ENCODE assay signal across 20 cellular contexts in genomic region chr1:205521646-205522150, GRCh38. TPM values are rescaled to one million over a fixed set of nuclear protein-coding genes. Genes with fewer than 3 reads are reported as not detected.
DNase-seq lines count a peak whose midpoint lies in the region; ATAC-seq, FAIRE-seq and TF ChIP-seq lines count a peak whose summit lies in the region.
"Had no signal": no experiment of that assay in that cellular context is flagged by ENCODE, and none has a peak within 500 bp of the region (broad histone marks: within the 10 kb centered on the region; RNA-seq: fewer than 3 reads in every experiment).

No MANE protein-coding gene starts in this region.

- H3K4me2 ChIP-seq in neuronal stem cell (ENCODE audit: insufficient read depth, low read length, poor library complexity, severe bottlenecking): no peak overlapping the region
- H3K4me2 ChIP-seq: KMS-11 had no signal

- H3K14ac ChIP-seq in neuronal stem cell (ENCODE audit: low read length): no peak overlapping the region

- H3K27ac Mint-ChIP-seq in mesothelial cell of epicardium: no peak overlapping the region
- H3K27ac Mint-ChIP-seq: B cell, HFFc6 had no signal

- no peaks in the 10 kb centered on the region for H3K9me3 ChIP-seq in neuronal stem cell (replicated peaks in 1 of 2; ENCODE audit: control insufficient read depth in 2 of 2, insufficient read depth in 1 of 2, low read depth in 1 of 2, low read length in 2 of 2)

- H3K18ac ChIP-seq in neuronal stem cell (ENCODE audit: low read length): peak overlapping the region; percentile 83

- no peak overlapping the region for H3K4ac ChIP-seq in neuronal stem cell (ENCODE audit: low read length)

- H3K36me3 ChIP-seq in neuronal stem cell (replicated peaks in 1 of 2; ENCODE audit: control insufficient read depth in 2 of 2, insufficient read depth in 2 of 2, low read length in 2 of 2): peaks cover 0 to 8% of the 10 kb centered on the region in 2 donors

- H2BK15ac ChIP-seq in neuronal stem cell (ENCODE audit: low read length): peak overlapping the region; percentile 26

- peaks cover 0 to 18% of the 10 kb centered on the region in 2 donors for H3K4me1 ChIP-seq in neuronal stem cell (ENCODE audit: control insufficient read depth in 2 of 2, insufficient read depth in 1 of 2, low read depth in 1 of 2, low read length in 2 of 2)

- no peak for TF ChIP-seq CTCF in D721Med (IDR thresholded peaks at IDR 0.05; ENCODE audit: insufficient read depth, missing control alignments)
- no peak for TF ChIP-seq CTCF in mesothelial cell of epicardium (IDR thresholded peaks at IDR 0.05; ENCODE audit: unreplicated experiment)

- peaks cover 0 to 35% (median 0%) of the 10 kb centered on the region in 3 experiments for H3K27me3 ChIP-seq in neuronal stem cell (ENCODE audit: control insufficient read depth in 3 of 3, insufficient read depth in 3 of 3, low read depth in 1 of 3, low read length in 3 of 3)

- H3K27me3 Mint-ChIP-seq in mesothelial cell of epicardium (ENCODE audit: low read depth): no peaks in the 10 kb centered on the region

- no peak overlapping the region for H4K91ac ChIP-seq in neuronal stem cell (ENCODE audit: low read depth, low read length, poor library complexity)

- peak; percentile 63 for DNase-seq in D721Med (ENCODE audit: insufficient read length, low spot score)
- DNase-seq in GDM1 (lab: John Stamatoyannopoulos, UW): peak; percentile 24
- DNase-seq in caudate nucleus (lab: John Stamatoyannopoulos, UW): peak in 1 of 61 donors; percentile 14
- DNase-seq in neuronal stem cell (ENCODE audit: low spot score): no peak
- DNase-seq in mesothelial cell of epicardium (ENCODE audit: low spot score in 2 of 2, unreplicated experiment in 2 of 2): no peak
- DNase-seq in NCI-H526 (lab: John Stamatoyannopoulos, UW): no peak
- DNase-seq: Calu3; CD4-positive, alpha-beta memory T cell; GF-D8; GOT3; HFFc6; NCI-H1048; NCI-H2081 treated with DMSO at 0.1 percent for 48 hours; NCI-H526 treated with DMSO at 0.1 percent for 48 hours; NK-92 treated with Interleukin-12 subunit alpha and Interleukin-12 subunit beta, amount 100 ng/mL, for 24 hours had no signal

- H3K79me1 ChIP-seq in neuronal stem cell (ENCODE audit: low read depth, low read length): peaks cover 2% of the 10 kb centered on the region

- no peak overlapping the region for H4K8ac ChIP-seq in neuronal stem cell (ENCODE audit: low read depth, low read length)

- H3K27ac ChIP-seq in caudate nucleus (ENCODE audit: low read depth, low read length): peak overlapping the region; percentile 88
- H3K27ac ChIP-seq in neuronal stem cell (replicated peaks; ENCODE audit: low read length): no peak overlapping the region
- H3K27ac ChIP-seq: KMS-11 had no signal

- H3K4me3 ChIP-seq in neuronal stem cell (ENCODE audit: low read length in 2 of 2): no peak overlapping the region

- H3K9ac ChIP-seq in neuronal stem cell (ENCODE audit: low read depth, low read length, poor library complexity): peak overlapping the region; percentile 51
- H3K9ac ChIP-seq: KMS-11 had no signal

- ATAC-seq in GM21786 (IDR thresholded peaks at IDR 0.05; ENCODE audit: unreplicated experiment): no peak
- no peak for ATAC-seq in GM21447 (IDR thresholded peaks at IDR 0.05; ENCODE audit: unreplicated experiment)

- H2BK12ac ChIP-seq in neuronal stem cell (ENCODE audit: low read length): no peak overlapping the region

- no peak overlapping the region for H3K4me3 Mint-ChIP-seq in mesothelial cell of epicardium
- H3K4me3 Mint-ChIP-seq: B cell; CD4-positive, alpha-beta memory T cell; HFFc6 had no signal

- H2BK5ac ChIP-seq in neuronal stem cell (ENCODE audit: low read length): no peak overlapping the region

- H3K9me3 Mint-ChIP-seq in mesothelial cell of epicardium: no peaks in the 10 kb centered on the region
- H3K9me3 Mint-ChIP-seq: CD4-positive, alpha-beta memory T cell; HFFc6 had no signal

- no peaks in the 10 kb centered on the region for H3K36me3 Mint-ChIP-seq in mesothelial cell of epicardium
- H3K36me3 Mint-ChIP-seq: CD4-positive, alpha-beta memory T cell had no signal

- peak overlapping the region; percentile 75 for H3K23ac ChIP-seq in neuronal stem cell (ENCODE audit: low read depth, low read length, poor library complexity)

- H2AK5ac ChIP-seq in neuronal stem cell (ENCODE audit: low read depth, low read length): no peak overlapping the region

- FAIRE-seq in D721Med (lab: Jason Lieb, UNC): no peak
- FAIRE-seq: GM12891 had no signal

- H2AFZ ChIP-seq in neuronal stem cell (ENCODE audit: low read length): no peak overlapping the region

- no CpG with 5 or more reads among the region's 8 CpGs for WGBS in neuronal stem cell (ENCODE audit: extremely low coverage in 2 of 2, insufficient read length in 2 of 2, insufficient replicate concordance in 1 of 2), 2 donors

- H3K4me1 Mint-ChIP-seq in mesothelial cell of epicardium: peaks cover 10% of the 10 kb centered on the region
- H3K4me1 Mint-ChIP-seq: B cell; CD4-positive, alpha-beta memory T cell had no signal

- H2BK120ac ChIP-seq in neuronal stem cell (ENCODE audit: low read depth, low read length): no peak overlapping the region

RNA-seq across cellular contexts. Expression of gene CDK18, which starts 17.2 kb away (rescaled TPM):
- 25.8 TPM for polyA plus RNA-seq in neuronal stem cell (2013, experiment 1 of 2)
- 25.5 TPM for polyA plus RNA-seq in neuronal stem cell (2013, experiment 2 of 2)
- total RNA-seq in mesothelial cell of epicardium: 28.7 to 33.2 TPM (median 31.1 TPM) in 3 replicates

Comparison
In these comparisons a context has a peak if more than half of its experiments do, and no peak if none do; other contexts are left out.
1. DNase-seq: peak in D721Med (single experiment) and GDM1 (single experiment); none in neuronal stem cell (single experiment), mesothelial cell of epicardium (0 of 2) and NCI-H526 (0 of 2).